In genomic region chr2:161954103-161954502, GRCh38 we compare ENCODE assay signal across 13 cellular contexts.
DNase-seq lines count a peak whose midpoint lies in the region; ATAC-seq lines count a peak whose summit lies in the region.
"Had no signal": no experiment of that assay in that cellular context is flagged by ENCODE, and none has a peak within 500 bp of the region (broad histone marks: within the 10 kb centered on the region; RNA-seq: fewer than 3 reads in every experiment).

No MANE protein-coding gene starts in this region.

- H3K4me3 ChIP-seq in aorta (ENCODE audit: low read length in 2 of 2): no peak overlapping the region
- H3K4me3 ChIP-seq: psoas muscle, stomach had no signal

- DNase-seq in activated gamma-delta T cell treated with Interleukin-2 at 50 U/mL for 16 hours (peak; percentile 25), activated gamma-delta T cell (lab: John Stamatoyannopoulos, UW) (no peak), NCI-H2171 treated with DMSO at 0.1 percent for 48 hours (lab: John Stamatoyannopoulos, UW) (peak; percentile 78), SK-N-DZ (ENCODE audit: low spot score) (no peak), midbrain (lab: John Stamatoyannopoulos, UW) (no peak), aorta (no peak)
- no peak for DNase-seq in activated naive CD8-positive, alpha-beta T cell treated with anti-CD3 and anti-CD28 coated beads, Interleukin-2, amount 10 ng/mL, durations not matched to agents 7 days and 5 days
- no peak for DNase-seq in stimulated activated naive CD8-positive, alpha-beta T cell treated with anti-CD3 and anti-CD28 coated beads, Interleukin-15, Interleukin-2, amounts not matched to agents 100 U/mL and 50 U/mL, for 24 hours
- DNase-seq: cortex of kidney; NCI-H510A; psoas muscle; stimulated activated CD4-positive, alpha-beta T cell treated with anti-CD3 and anti-CD28 coated beads, Interleukin-2, amount 100 ng/mL, for 48 hours; stomach had no signal

- H3K27ac ChIP-seq in aorta (ENCODE audit: low read depth in 1 of 2, low read length in 2 of 2): no peak overlapping the region
- H3K27ac ChIP-seq: psoas muscle, stomach had no signal

- no peaks in the 10 kb centered on the region for H3K36me3 ChIP-seq in aorta (ENCODE audit: control insufficient read depth in 1 of 2, insufficient read depth in 2 of 2, low read length in 1 of 2)
- H3K36me3 ChIP-seq: stomach had no signal

- H3K4me1 Mint-ChIP-seq in activated naive CD8-positive, alpha-beta T cell treated with anti-CD3 and anti-CD28 coated beads, Interleukin-2, amount 10 ng/mL, durations not matched to agents 7 days and 5 days: peaks cover 61% of the 10 kb centered on the region

- no peaks in the 10 kb centered on the region for H3K9me3 ChIP-seq in aorta (ENCODE audit: control insufficient read depth, low read length)
- H3K9me3 ChIP-seq: psoas muscle, stomach had no signal

- no peaks in the 10 kb centered on the region for H3K9me3 Mint-ChIP-seq in activated naive CD8-positive, alpha-beta T cell treated with anti-CD3 and anti-CD28 coated beads, Interleukin-2, amount 10 ng/mL, durations not matched to agents 7 days and 5 days

- H3K27me3 ChIP-seq in aorta (ENCODE audit: control insufficient read depth in 1 of 2, insufficient read depth in 2 of 2, low read length in 1 of 2): no peaks in the 10 kb centered on the region
- H3K27me3 ChIP-seq: stomach had no signal

- H3K4me3 Mint-ChIP-seq in activated naive CD8-positive, alpha-beta T cell treated with anti-CD3 and anti-CD28 coated beads, Interleukin-2, amount 10 ng/mL, durations not matched to agents 7 days and 5 days: peak overlapping the region; percentile 34

- peak overlapping the region; percentile 84 for H3K27ac Mint-ChIP-seq in activated naive CD8-positive, alpha-beta T cell treated with anti-CD3 and anti-CD28 coated beads, Interleukin-2, amount 10 ng/mL, durations not matched to agents 7 days and 5 days

- H3K27me3 Mint-ChIP-seq in activated naive CD8-positive, alpha-beta T cell treated with anti-CD3 and anti-CD28 coated beads, Interleukin-2, amount 10 ng/mL, durations not matched to agents 7 days and 5 days: no peaks in the 10 kb centered on the region

- peaks cover 16% of the 10 kb centered on the region for H3K36me3 Mint-ChIP-seq in activated naive CD8-positive, alpha-beta T cell treated with anti-CD3 and anti-CD28 coated beads, Interleukin-2, amount 10 ng/mL, durations not matched to agents 7 days and 5 days

- intact Hi-C loops in aorta (cut with DNase I): no loop called here

- H3K4me1 ChIP-seq in aorta (ENCODE audit: control insufficient read depth in 1 of 2, insufficient read depth in 2 of 2, low read length in 2 of 2): no peaks in the 10 kb centered on the region
- H3K4me1 ChIP-seq: psoas muscle, stomach had no signal

- ATAC-seq in activated naive CD8-positive, alpha-beta T cell treated with anti-CD3 and anti-CD28 coated beads, Interleukin-2, amount 10 ng/mL, durations not matched to agents 7 days and 5 days (ENCODE audit: low read depth): peak; percentile 13
- peak; percentile 9 for ATAC-seq in stimulated activated naive CD8-positive, alpha-beta T cell treated with anti-CD3 and anti-CD28 coated beads, Interleukin-15, Interleukin-2, amounts not matched to agents 100 U/mL and 50 U/mL, for 24 hours
- ATAC-seq in aorta (ENCODE audit: low FRiP score): no peak
- ATAC-seq: psoas muscle had no signal

- POLR2A ChIA-PET in activated naive CD8-positive, alpha-beta T cell treated with anti-CD3 and anti-CD28 coated beads, Interleukin-2, amount 10 ng/mL, durations not matched to agents 7 days and 5 days (lab: Charles Lee): interaction anchor here (0.5 to 7.2 kb wide), 8 partner anchors 20 to 120 kb away, joined by 3 to 111 read pairs (median 8); partner anchors contain the start of gene DPP4

Comparison
In these comparisons a context has a peak if more than half of its experiments do, and no peak if none do; other contexts are left out.
1. DNase-seq: peak in activated gamma-delta T cell treated with Interleukin-2 at 50 U/mL for 16 hours (single experiment) and NCI-H2171 treated with DMSO at 0.1 percent for 48 hours (single experiment); none in activated gamma-delta T cell (single experiment), activated naive CD8-positive, alpha-beta T cell treated with anti-CD3 and anti-CD28 coated beads, Interleukin-2, amount 10 ng/mL, durations not matched to agents 7 days and 5 days (single experiment), stimulated activated naive CD8-positive, alpha-beta T cell treated with anti-CD3 and anti-CD28 coated beads, Interleukin-15, Interleukin-2, amounts not matched to agents 100 U/mL and 50 U/mL, for 24 hours (single experiment), SK-N-DZ (single experiment), midbrain (single experiment) and aorta (0 of 2).